1 cellular context compared by ENCODE assay signal in the genomic region with DNA sequence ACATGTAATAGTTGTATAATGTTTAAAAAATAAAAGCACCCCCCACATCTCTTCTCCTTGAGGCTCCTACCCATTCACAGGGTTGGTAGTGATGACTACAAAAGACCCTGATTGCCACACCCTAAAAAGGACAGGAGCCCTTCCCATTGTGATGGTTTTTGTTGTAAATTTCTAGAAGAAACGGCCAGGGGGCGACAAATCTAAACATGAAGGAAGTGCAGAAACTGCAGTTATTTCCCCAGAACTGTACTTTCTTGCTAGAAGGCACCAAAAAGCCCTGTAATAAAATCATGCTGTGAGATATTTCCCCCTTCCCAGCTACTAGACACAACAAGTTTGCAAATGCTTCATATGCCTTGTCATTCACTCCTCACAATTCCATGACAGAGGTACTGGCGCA.
TF ChIP-seq lines count a peak whose summit lies in the region.

No MANE protein-coding gene starts in this region.

TF ChIP-seq in K562, 482 proteins besides CTCF, POLR2A, EP300 and RAD21 (continued from another document):
- TF ChIP-seq, protein P1, sequence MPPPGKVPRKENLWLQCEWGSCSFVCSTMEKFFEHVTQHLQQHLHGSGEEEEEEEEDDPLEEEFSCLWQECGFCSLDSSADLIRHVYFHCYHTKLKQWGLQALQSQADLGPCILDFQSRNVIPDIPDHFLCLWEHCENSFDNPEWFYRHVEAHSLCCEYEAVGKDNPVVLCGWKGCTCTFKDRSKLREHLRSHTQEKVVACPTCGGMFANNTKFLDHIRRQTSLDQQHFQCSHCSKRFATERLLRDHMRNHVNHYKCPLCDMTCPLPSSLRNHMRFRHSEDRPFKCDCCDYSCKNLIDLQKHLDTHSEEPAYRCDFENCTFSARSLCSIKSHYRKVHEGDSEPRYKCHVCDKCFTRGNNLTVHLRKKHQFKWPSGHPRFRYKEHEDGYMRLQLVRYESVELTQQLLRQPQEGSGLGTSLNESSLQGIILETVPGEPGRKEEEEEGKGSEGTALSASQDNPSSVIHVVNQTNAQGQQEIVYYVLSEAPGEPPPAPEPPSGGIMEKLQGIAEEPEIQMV (tag; conservative IDR thresholded peaks at IDR 0.05; ENCODE audit: low read depth), result no peak
- TF ChIP-seq SMAD1 (IDR thresholded peaks at IDR 0.05; ENCODE audit: low read depth, low read length, partially characterized antibody) (no peak), SMC3 (conservative IDR thresholded peaks at IDR 0.05; ENCODE audit: insufficient read depth, low read depth, low read length) (peak; percentile 20; the same call in 1 of the 2 replicates), SIN3B (IDR thresholded peaks at IDR 0.05; ENCODE audit: low read depth) (no peak)
- TF ChIP-seq, protein P2, sequence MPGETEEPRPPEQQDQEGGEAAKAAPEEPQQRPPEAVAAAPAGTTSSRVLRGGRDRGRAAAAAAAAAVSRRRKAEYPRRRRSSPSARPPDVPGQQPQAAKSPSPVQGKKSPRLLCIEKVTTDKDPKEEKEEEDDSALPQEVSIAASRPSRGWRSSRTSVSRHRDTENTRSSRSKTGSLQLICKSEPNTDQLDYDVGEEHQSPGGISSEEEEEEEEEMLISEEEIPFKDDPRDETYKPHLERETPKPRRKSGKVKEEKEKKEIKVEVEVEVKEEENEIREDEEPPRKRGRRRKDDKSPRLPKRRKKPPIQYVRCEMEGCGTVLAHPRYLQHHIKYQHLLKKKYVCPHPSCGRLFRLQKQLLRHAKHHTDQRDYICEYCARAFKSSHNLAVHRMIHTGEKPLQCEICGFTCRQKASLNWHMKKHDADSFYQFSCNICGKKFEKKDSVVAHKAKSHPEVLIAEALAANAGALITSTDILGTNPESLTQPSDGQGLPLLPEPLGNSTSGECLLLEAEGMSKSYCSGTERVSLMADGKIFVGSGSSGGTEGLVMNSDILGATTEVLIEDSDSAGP (CRISPR knock-in tag; IDR thresholded peaks at IDR 0.05), result no peak
